25 cellular contexts compared by ENCODE assay signal in the genomic region with DNA sequence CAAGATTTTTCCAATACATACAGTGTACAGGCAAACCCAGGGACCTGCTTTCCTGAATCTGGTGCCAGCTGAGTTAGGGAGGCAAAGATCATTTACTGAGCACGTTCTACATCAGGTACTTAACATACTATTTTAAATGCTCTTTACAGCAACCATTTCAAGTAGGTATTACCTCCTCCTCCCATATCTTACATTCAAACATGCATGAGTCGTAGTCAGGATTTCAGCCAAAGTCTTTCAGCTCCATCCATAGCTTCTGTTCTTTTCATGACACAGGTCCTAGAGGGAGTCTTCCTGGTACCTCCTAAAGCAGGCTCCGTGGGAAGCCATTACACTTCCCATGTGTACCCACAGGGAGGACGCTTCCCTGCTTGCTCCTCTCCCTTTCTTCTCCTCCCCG. TPM values are rescaled to one million over a fixed set of nuclear protein-coding genes. Genes with fewer than 3 reads are reported as not detected.
DNase-seq lines count a peak whose midpoint lies in the region; ATAC-seq, FAIRE-seq and TF ChIP-seq lines count a peak whose summit lies in the region.
"Had no signal": no experiment of that assay in that cellular context is flagged by ENCODE, and none has a peak within 500 bp of the region (broad histone marks: within the 10 kb centered on the region; RNA-seq: fewer than 3 reads in every experiment).

No MANE protein-coding gene starts in this region.

- DNase-seq in HS-5 (ENCODE audit: low read depth), result peak; percentile 33
- peak; percentile 32 for DNase-seq in astrocyte (ENCODE audit: low read depth)
- peak; percentile 77 for DNase-seq in fibroblast of the aortic adventitia (ENCODE audit: low read depth)
- no peak for DNase-seq in frontal cortex (ENCODE audit: low spot score in 2 of 2)
- no peak for DNase-seq in amygdala (lab: John Stamatoyannopoulos, UW)
- DNase-seq: activated CD4-positive, alpha-beta T cell treated with anti-CD3 and anti-CD28 coated beads for 36 hours; activated naive CD8-positive, alpha-beta T cell treated with anti-CD3 and anti-CD28 coated beads, Interleukin-2, amount 10 ng/mL, durations not matched to agents 7 days and 5 days; CD4-positive, alpha-beta T cell; DND-41; heart left ventricle; immature natural killer cell; NCI-H1930; NCI-H510A; ovary; stimulated activated CD4-positive, alpha-beta T cell treated with anti-CD3 and anti-CD28 coated beads, Interleukin-2, amount 100 ng/mL, for 24 hours; stimulated activated naive CD8-positive, alpha-beta T cell treated with anti-CD3 and anti-CD28 coated beads, Interleukin-15, Interleukin-2, amounts not matched to agents 100 U/mL and 50 U/mL, for 24 hours; tibial artery had no signal

- peaks cover under 1 to 30% (median 6%) of the 10 kb centered on the region in 11 experiments; a peak in 13 of 22 replicates for H3K36me3 ChIP-seq in BLaER1 treated with 17β-estradiol and CSF1 and Interleukin-3, amounts not matched to agents 10 nM and 100 nM
- H3K36me3 ChIP-seq in astrocyte (ENCODE audit: insufficient read depth, low read length), result no peaks in the 10 kb centered on the region
- H3K36me3 ChIP-seq: heart left ventricle, ovary, tibial artery had no signal

- no peak overlapping the region for H3K27ac Mint-ChIP-seq in astrocyte (ENCODE audit: unreplicated experiment)
- H3K27ac Mint-ChIP-seq: activated CD4-positive, alpha-beta T cell treated with anti-CD3 and anti-CD28 coated beads for 36 hours; activated naive CD8-positive, alpha-beta T cell treated with anti-CD3 and anti-CD28 coated beads, Interleukin-2, amount 10 ng/mL, durations not matched to agents 7 days and 5 days; CD4-positive, alpha-beta T cell; GM23338; immature natural killer cell had no signal

- no peak for TF ChIP-seq CTCF in astrocyte (IDR thresholded peaks at IDR 0.05; ENCODE audit: insufficient read depth, low read depth, low read length)
- TF ChIP-seq CTCF in fibroblast of the aortic adventitia (IDR thresholded peaks at IDR 0.05; ENCODE audit: insufficient read depth, low read length), result no peak

- no peak overlapping the region for H2AFZ ChIP-seq in astrocyte (ENCODE audit: low read depth, low read length)
- H2AFZ ChIP-seq: GM23338 had no signal

- H3K36me3 Mint-ChIP-seq in astrocyte (ENCODE audit: low read depth, unreplicated experiment), result peaks cover 2% of the 10 kb centered on the region

- FAIRE-seq in astrocyte (lab: Jason Lieb, UNC) (no peak), frontal cortex (lab: Jason Lieb, UNC) (no peak)

- H3K27me3 ChIP-seq in BLaER1 treated with 17β-estradiol and CSF1 and Interleukin-3, amounts not matched to agents 10 nM and 100 nM, result no peaks in the 10 kb centered on the region
- H3K27me3 ChIP-seq in astrocyte (ENCODE audit: insufficient read depth, low read length), result no peaks in the 10 kb centered on the region
- H3K27me3 ChIP-seq: heart left ventricle, ovary, tibial artery had no signal

- H3K9ac ChIP-seq in BLaER1 treated with 17β-estradiol and CSF1 and Interleukin-3, amounts not matched to agents 10 nM and 100 nM, result no peak overlapping the region; a peak in 1 of 22 replicates
- no peak overlapping the region for H3K9ac ChIP-seq in astrocyte (ENCODE audit: low read length)

- peaks cover 7 to 25% (median 22%) of the 10 kb centered on the region in 10 experiments; a peak in 17 of 20 replicates for H3K4me1 ChIP-seq in BLaER1 treated with 17β-estradiol and CSF1 and Interleukin-3, amounts not matched to agents 10 nM and 100 nM
- H3K4me1 ChIP-seq in astrocyte (ENCODE audit: insufficient read depth, low read length), result peaks cover 11% of the 10 kb centered on the region

- no peaks in the 10 kb centered on the region for H4K20me1 ChIP-seq in BLaER1 treated with 17β-estradiol and CSF1 and Interleukin-3, amounts not matched to agents 10 nM and 100 nM
- no peaks in the 10 kb centered on the region for H4K20me1 ChIP-seq in astrocyte (ENCODE audit: insufficient read depth, low read length)

- no peaks in the 10 kb centered on the region for H3K9me3 Mint-ChIP-seq in astrocyte (ENCODE audit: unreplicated experiment)
- H3K9me3 Mint-ChIP-seq: activated naive CD8-positive, alpha-beta T cell treated with anti-CD3 and anti-CD28 coated beads, Interleukin-2, amount 10 ng/mL, durations not matched to agents 7 days and 5 days; CD4-positive, alpha-beta T cell; central memory CD8-positive, alpha-beta T cell; GM23338; immature natural killer cell had no signal

- H3K27me3 Mint-ChIP-seq in astrocyte (ENCODE audit: low read depth, unreplicated experiment), result no peaks in the 10 kb centered on the region
- H3K27me3 Mint-ChIP-seq: activated CD4-positive, alpha-beta T cell treated with anti-CD3 and anti-CD28 coated beads for 36 hours; activated naive CD8-positive, alpha-beta T cell treated with anti-CD3 and anti-CD28 coated beads, Interleukin-2, amount 10 ng/mL, durations not matched to agents 7 days and 5 days; CD4-positive, alpha-beta T cell; central memory CD8-positive, alpha-beta T cell had no signal

- no peak overlapping the region for H3K4me3 Mint-ChIP-seq in astrocyte (ENCODE audit: unreplicated experiment)
- H3K4me3 Mint-ChIP-seq: activated CD4-positive, alpha-beta T cell treated with anti-CD3 and anti-CD28 coated beads for 36 hours; activated naive CD8-positive, alpha-beta T cell treated with anti-CD3 and anti-CD28 coated beads, Interleukin-2, amount 10 ng/mL, durations not matched to agents 7 days and 5 days; CD4-positive, alpha-beta T cell; central memory CD8-positive, alpha-beta T cell; GM23338; immature natural killer cell had no signal

- no peak overlapping the region for H3K4me3 ChIP-seq in BLaER1 treated with 17β-estradiol and CSF1 and Interleukin-3, amounts not matched to agents 10 nM and 100 nM
- H3K4me3 ChIP-seq in astrocyte (ENCODE audit: insufficient read depth, low read depth, low read length) (no peak overlapping the region), fibroblast of the aortic adventitia (ENCODE audit: low read depth, low read length) (no peak overlapping the region)
- H3K4me3 ChIP-seq: GM23338, heart left ventricle, ovary, tibial artery had no signal

- H3K4me1 Mint-ChIP-seq in astrocyte (ENCODE audit: low read depth, unreplicated experiment), result peaks cover 34% of the 10 kb centered on the region
- H3K4me1 Mint-ChIP-seq: activated CD4-positive, alpha-beta T cell treated with anti-CD3 and anti-CD28 coated beads for 36 hours had no signal

- H3K79me2 ChIP-seq in astrocyte (ENCODE audit: insufficient read depth, low read length), result no peaks in the 10 kb centered on the region

- H3K27ac ChIP-seq in BLaER1 treated with 17β-estradiol and CSF1 and Interleukin-3, amounts not matched to agents 10 nM and 100 nM, result peak overlapping the region in 5 of 11 experiments; percentile 53 to 67 (median 55); a peak in 9 of 22 replicates
- no peak overlapping the region for H3K27ac ChIP-seq in astrocyte (ENCODE audit: low read depth, low read length)
- H3K27ac ChIP-seq: RWPE1 had no signal

- H3K9me3 ChIP-seq in BLaER1 treated with 17β-estradiol and CSF1 and Interleukin-3, amounts not matched to agents 10 nM and 100 nM (replicated peaks in 1 of 11), result no peaks in the 10 kb centered on the region; a peak in 1 of 22 replicates
- no peaks in the 10 kb centered on the region for H3K9me3 ChIP-seq in astrocyte (ENCODE audit: insufficient read depth, low read depth, low read length)
- H3K9me3 ChIP-seq: heart left ventricle, ovary, tibial artery had no signal

- H3K4me2 ChIP-seq in BLaER1 treated with 17β-estradiol and CSF1 and Interleukin-3, amounts not matched to agents 10 nM and 100 nM, result peak overlapping the region in 6 of 11 experiments; percentile 3 to 66 (median 24); a peak in 6 of 22 replicates
- no peak overlapping the region for H3K4me2 ChIP-seq in astrocyte (ENCODE audit: low read length)
- H3K4me2 ChIP-seq: GM23338 had no signal

- ATAC-seq in HG03457 (IDR thresholded peaks at IDR 0.05; ENCODE audit: unreplicated experiment) (no peak), GM21360 (IDR thresholded peaks at IDR 0.05; ENCODE audit: unreplicated experiment) (no peak)
- ATAC-seq: activated CD4-positive, alpha-beta T cell treated with anti-CD3 and anti-CD28 coated beads for 36 hours; stimulated activated naive CD8-positive, alpha-beta T cell treated with anti-CD3 and anti-CD28 coated beads, Interleukin-15, Interleukin-2, amounts not matched to agents 100 U/mL and 50 U/mL, for 24 hours had no signal

RNA-seq across cellular contexts. Expression of a gene that starts 11.7 kb away (rescaled TPM):
- total RNA-seq in astrocyte, result not detected in 2 replicates
- not detected in 2 replicates for total RNA-seq in fibroblast of the aortic adventitia (ENCODE audit: low replicate concordance)
- not detected for total RNA-seq in frontal cortex
- total RNA-seq: activated CD4-positive, alpha-beta T cell treated with anti-CD3 and anti-CD28 coated beads for 36 hours; activated naive CD8-positive, alpha-beta T cell treated with anti-CD3 and anti-CD28 coated beads, Interleukin-2, amount 10 ng/mL, durations not matched to agents 7 days and 5 days; CD4-positive, alpha-beta T cell; GM23338; heart left ventricle; lung microvascular endothelial cell; ovary; skeletal muscle tissue had no signal

Comparison
In these comparisons a context has a peak if more than half of its experiments do, and no peak if none do; other contexts are left out.
1. DNase-seq: peak in HS-5 (single experiment), astrocyte (single experiment) and fibroblast of the aortic adventitia (single experiment); none in frontal cortex (0 of 2) and amygdala (0 of 56).